Comparison of ENCODE assay signal across 17 cellular contexts in the genomic region with DNA sequence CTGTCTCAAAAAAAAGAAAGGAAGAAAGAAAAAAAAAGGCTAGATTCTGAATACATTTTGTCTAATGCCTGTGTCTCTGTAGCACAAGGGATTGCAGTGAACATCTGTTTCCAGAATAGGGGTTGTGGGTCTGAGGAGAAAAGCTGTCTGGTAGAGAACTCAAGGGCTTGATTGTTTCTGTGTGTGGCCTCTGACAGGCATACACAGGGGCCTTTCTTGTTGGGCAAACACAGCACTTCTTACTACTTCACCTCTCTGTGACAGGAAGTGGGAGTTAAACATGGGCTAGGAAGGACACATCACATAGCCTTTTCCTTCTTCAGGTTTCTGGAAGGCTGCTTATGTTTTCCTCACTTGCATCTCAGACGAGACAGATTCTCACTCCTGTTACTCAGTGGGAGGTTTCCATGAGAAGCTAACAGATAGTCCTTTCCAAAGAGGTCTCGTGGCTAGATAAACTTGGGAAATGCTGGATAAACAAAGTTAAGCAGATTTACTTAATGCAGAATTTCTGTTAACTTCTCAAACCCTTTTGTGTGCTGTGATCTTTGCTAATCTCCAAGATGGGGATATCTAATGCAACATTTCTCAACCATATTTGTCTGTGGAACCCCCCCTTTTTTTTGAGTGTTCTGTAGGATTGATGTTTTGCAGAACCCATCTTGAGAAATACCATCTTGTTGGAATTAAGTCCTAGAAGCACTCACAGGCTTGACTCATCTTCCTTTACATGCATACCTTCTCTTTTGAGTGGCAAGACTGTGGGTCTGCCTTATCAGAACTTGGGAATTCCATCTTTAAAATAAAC. TPM values are rescaled to one million over a fixed set of nuclear protein-coding genes. Genes with fewer than 3 reads are reported as not detected.
DNase-seq lines count a peak whose midpoint lies in the region; ATAC-seq and TF ChIP-seq lines count a peak whose summit lies in the region.
"Had no signal": no experiment of that assay in that cellular context is flagged by ENCODE, and none has a peak within 500 bp of the region (broad histone marks: within the 10 kb centered on the region; RNA-seq: fewer than 3 reads in every experiment).

No MANE protein-coding gene starts in this region.

- WGBS in hepatocyte (ENCODE audit: low lambda C conversion rate, missing lambda C conversion rate): 55% methylated on average over 2 of the region's 2 CpGs

- no peak overlapping the region for H2AFZ ChIP-seq in hepatocyte

- no peak overlapping the region for H3K4me3 ChIP-seq in AG10803 (ENCODE audit: low read length)
- no peak overlapping the region for H3K4me3 ChIP-seq in hepatocyte
- H3K4me3 ChIP-seq in ascending aorta: no peak overlapping the region
- H3K4me3 ChIP-seq: BLaER1 had no signal

- no peaks in the 10 kb centered on the region for H3K27me3 ChIP-seq in hepatocyte
- H3K27me3 ChIP-seq in ascending aorta: no peaks in the 10 kb centered on the region
- H3K27me3 ChIP-seq: BLaER1 had no signal

- no peaks in the 10 kb centered on the region for H3K79me2 ChIP-seq in hepatocyte

- no peak overlapping the region for H3K4me2 ChIP-seq in hepatocyte
- H3K4me2 ChIP-seq: BLaER1 had no signal

- H3K4me1 ChIP-seq in hepatocyte (ENCODE audit: insufficient read depth) (peaks cover 23% of the 10 kb centered on the region), ascending aorta (peaks cover 2 to 17% of the 10 kb centered on the region in 2 donors)

- H3K9me2 ChIP-seq in hepatocyte (replicated peaks; ENCODE audit: insufficient read depth): no peaks in the 10 kb centered on the region

- ATAC-seq in HG03097 (IDR thresholded peaks at IDR 0.05; ENCODE audit: low FRiP score, unreplicated experiment) (no peak), HG03342 (IDR thresholded peaks at IDR 0.05; ENCODE audit: unreplicated experiment) (no peak)
- ATAC-seq: activated naive CD4-positive, alpha-beta T cell treated with anti-CD3 and anti-CD28 coated beads, Interleukin-2, amount 50 U/mL, for 72 hours; T-helper 17 cell had no signal

- H3K27ac ChIP-seq in hepatocyte (peak overlapping the region; percentile 63), ascending aorta (no peak overlapping the region)
- H3K27ac ChIP-seq: BLaER1 had no signal

- H3K36me3 ChIP-seq in hepatocyte (replicated peaks; ENCODE audit: insufficient read depth, low read depth): no peaks in the 10 kb centered on the region
- H3K36me3 ChIP-seq in ascending aorta: peaks cover 32 to 42% of the 10 kb centered on the region in 2 donors

- H4K20me1 ChIP-seq in hepatocyte (ENCODE audit: insufficient read depth, poor library complexity, severe bottlenecking): no peaks in the 10 kb centered on the region
- H4K20me1 ChIP-seq: BLaER1 had no signal

- H3K9me3 ChIP-seq in hepatocyte (ENCODE audit: low read depth): no peaks in the 10 kb centered on the region
- H3K9me3 ChIP-seq in ascending aorta: no peaks in the 10 kb centered on the region
- H3K9me3 ChIP-seq: BLaER1 had no signal

- peak; percentile 59 for DNase-seq in AG10803 (ENCODE audit: low read depth)
- DNase-seq in HS-5 (ENCODE audit: low read depth): peak; percentile 29
- peak; percentile 99 for DNase-seq in amniotic epithelial cell (ENCODE audit: low read depth)
- DNase-seq in hepatocyte (ENCODE audit: low spot score): peak; percentile 29
- DNase-seq in stimulated activated CD8-positive, alpha-beta memory T cell treated with anti-CD3 and anti-CD28 coated beads, Interleukin-4, amount 100 ng/mL, for 48 hours: no peak
- no peak for DNase-seq in ascending aorta (ENCODE audit: low spot score in 2 of 2)
- DNase-seq: cortex of kidney; islet precursor cell; NCI-H1105 treated with DMSO at 0.1 percent for 48 hours; retina; stimulated activated CD4-positive, alpha-beta T cell treated with anti-CD3 and anti-CD28 coated beads, Interleukin-4, amount 100 ng/mL, for 4 hours; stimulated activated naive CD4-positive, alpha-beta T cell treated with Interleukin-2 at 50 U/mL for 16 hours; T-helper 17 cell had no signal

- intact Hi-C loops in ascending aorta (cut with DNase I): no loop called here

- TF ChIP-seq CTCF in AG10803 (conservative IDR thresholded peaks at IDR 0.05; ENCODE audit: low read length): no peak
- TF ChIP-seq CTCF in hepatocyte (IDR thresholded peaks at IDR 0.05; ENCODE audit: poor library complexity): no peak
- TF ChIP-seq CTCF in ascending aorta (IDR thresholded peaks at IDR 0.05): no peak

RNA-seq across cellular contexts. Expression of a gene that starts 41.9 kb away (rescaled TPM):
- 25.1 and 30.6 TPM in 2 replicates for total RNA-seq in hepatocyte
- 24.4 and 30.8 TPM in 2 replicates for polyA plus RNA-seq in hepatocyte
- total RNA-seq in ascending aorta: 7.3 TPM

RNA-seq across cellular contexts. Expression of a gene that starts 53.9 kb away (rescaled TPM):
- total RNA-seq in hepatocyte (0.87 and 2.7 TPM in 2 replicates), ascending aorta (not detected)
- polyA plus RNA-seq in hepatocyte: 2.1 and 4.8 TPM in 2 replicates

RNA-seq across cellular contexts. Expression of a gene that starts 54.3 kb away (rescaled TPM):
- total RNA-seq in hepatocyte (8.2 and 9.0 TPM in 2 replicates), ascending aorta (11.1 TPM)
- 5.2 and 8.9 TPM in 2 replicates for polyA plus RNA-seq in hepatocyte

Comparison
In these comparisons a context has a peak if more than half of its experiments do, and no peak if none do; other contexts are left out.
1. DNase-seq: peak in AG10803 (single experiment), HS-5 (single experiment), amniotic epithelial cell (single experiment) and hepatocyte (single experiment); none in stimulated activated CD8-positive, alpha-beta memory T cell treated with anti-CD3 and anti-CD28 coated beads, Interleukin-4, amount 100 ng/mL, for 48 hours (single experiment) and ascending aorta (0 of 2).